Comparison of ENCODE assay signal across 7 cellular contexts in genomic region chr15:96774216-96774615, GRCh38.
"Had no signal": no experiment of that assay in that cellular context is flagged by ENCODE, and none has a peak within 500 bp of the region (broad histone marks: within the 10 kb centered on the region; RNA-seq: fewer than 3 reads in every experiment).

No MANE protein-coding gene starts in this region.

- DNase-seq: GM23248, GOT3, H7, HFFc6, IMR-90 had no signal

- H3K4me3 ChIP-seq: GM23248, HAP-1, K562 had no signal

- H3K9me3 ChIP-seq: HAP-1 had no signal

- H3K27ac ChIP-seq: GM23248 had no signal

- H3K9ac ChIP-seq: GM23248 had no signal

- H3K27ac Mint-ChIP-seq: HFFc6 had no signal

- H3K36me3 ChIP-seq: HAP-1 had no signal

- H3K4me1 ChIP-seq: HAP-1 had no signal

- H3K4me3 Mint-ChIP-seq: HFFc6 had no signal
